ENCODE assay signal across 13 cellular contexts in genomic region chr5:76325326-76325725, GRCh38.
DNase-seq lines count a peak whose midpoint lies in the region; TF ChIP-seq lines count a peak whose summit lies in the region.
"Had no signal": no experiment of that assay in that cellular context is flagged by ENCODE, and none has a peak within 500 bp of the region (broad histone marks: within the 10 kb centered on the region; RNA-seq: fewer than 3 reads in every experiment).

No MANE protein-coding gene starts in this region.

- 36 to 52% methylated on average over 6 to 7 of the region's 7 CpGs for WGBS in transverse colon (ENCODE audit: low coverage in 1 of 2), 2 donors
- 57 to 58% methylated on average over 7 of the region's 7 CpGs for WGBS in thyroid gland, 2 donors

- no peak for TF ChIP-seq CTCF in transverse colon (IDR thresholded peaks at IDR 0.05)
- no peak for TF ChIP-seq CTCF in thyroid gland (IDR thresholded peaks at IDR 0.05)

- no peak for TF ChIP-seq EP300 in transverse colon (IDR thresholded peaks at IDR 0.05; ENCODE audit: low read depth)

- peak overlapping the region; percentile 21 to 51 (median 38) for H3K27ac ChIP-seq in transverse colon
- H3K27ac ChIP-seq in thyroid gland: no peak overlapping the region

- H3K27me3 ChIP-seq in transverse colon: no peaks in the 10 kb centered on the region
- no peaks in the 10 kb centered on the region for H3K27me3 ChIP-seq in thyroid gland

- peak overlapping the region; percentile 79 for H3K27ac Mint-ChIP-seq in activated naive CD4-positive, alpha-beta T cell treated with anti-CD3 and anti-CD28 coated beads, Interleukin-2, amount 50 U/mL, for 24 hours
- H3K27ac Mint-ChIP-seq in activated CD4-positive, alpha-beta memory T cell treated with anti-CD3 and anti-CD28 coated beads for 36 hours: peak overlapping the region; percentile 86
- H3K27ac Mint-ChIP-seq: mesothelial cell of epicardium had no signal

- CTCF ChIA-PET in activated CD4-positive, alpha-beta memory T cell treated with anti-CD3 and anti-CD28 coated beads for 36 hours (lab: Charles Lee): interaction anchor here (1.0 to 1.3 kb wide), 3 partner anchors 217 to 257 kb away, joined by 3 to 5 read pairs (median 4); no protein-coding TSS in a partner anchor

- intact Hi-C loops in activated CD4-positive, alpha-beta memory T cell treated with anti-CD3 and anti-CD28 coated beads for 36 hours (cut with micrococcal nuclease): loop anchor here (5.0 kb wide), 1 partner anchor 147 kb away; no protein-coding TSS in a partner anchor
- intact Hi-C loops in transverse colon (cut with DNase I; ENCODE audit: low total_unique reads): no loop called here
- intact Hi-C loops in thyroid gland (cut with DNase I): no loop called here

- H3K9me3 ChIP-seq in transverse colon (peaks cover 0 to 3% of the 10 kb centered on the region in 2 donors), thyroid gland (no peaks in the 10 kb centered on the region)

- H3K27me3 Mint-ChIP-seq in activated naive CD4-positive, alpha-beta T cell treated with anti-CD3 and anti-CD28 coated beads, Interleukin-2, amount 50 U/mL, for 24 hours: no peaks in the 10 kb centered on the region
- no peaks in the 10 kb centered on the region for H3K27me3 Mint-ChIP-seq in activated CD4-positive, alpha-beta memory T cell treated with anti-CD3 and anti-CD28 coated beads for 36 hours

- no peak for DNase-seq in activated naive CD4-positive, alpha-beta T cell treated with anti-CD3 and anti-CD28 coated beads, Interleukin-2, amount 50 U/mL, for 16 hours
- no peak for DNase-seq in activated CD4-positive, alpha-beta memory T cell treated with anti-CD3 and anti-CD28 coated beads for 36 hours
- DNase-seq in left kidney (ENCODE audit: low read depth, low spot score) (peak; percentile 27), transverse colon (no peak), thyroid gland (no peak), DMS153 (lab: John Stamatoyannopoulos, UW) (no peak), UCSD-AML1 (lab: John Stamatoyannopoulos, UW; ENCODE audit: unreplicated experiment) (no peak)
- DNase-seq: IMR-90, NCI-H1436 treated with DMSO at 0.1 percent for 48 hours, NCI-H510A had no signal

- H3K36me3 ChIP-seq in transverse colon (no peaks in the 10 kb centered on the region), thyroid gland (no peaks in the 10 kb centered on the region)

- no peaks in the 10 kb centered on the region for H3K36me3 Mint-ChIP-seq in activated naive CD4-positive, alpha-beta T cell treated with anti-CD3 and anti-CD28 coated beads, Interleukin-2, amount 50 U/mL, for 24 hours
- no peaks in the 10 kb centered on the region for H3K36me3 Mint-ChIP-seq in activated CD4-positive, alpha-beta memory T cell treated with anti-CD3 and anti-CD28 coated beads for 36 hours
- H3K36me3 Mint-ChIP-seq: mesothelial cell of epicardium had no signal

- no peak for TF ChIP-seq POLR2A in transverse colon (IDR thresholded peaks at IDR 0.05)
- no peak for TF ChIP-seq POLR2A in thyroid gland (IDR thresholded peaks at IDR 0.05)

- peaks cover 7 to 19% (median 16%) of the 10 kb centered on the region in 4 donors for H3K4me1 ChIP-seq in transverse colon
- H3K4me1 ChIP-seq in thyroid gland: peaks cover 12 to 16% of the 10 kb centered on the region in 2 donors

- H3K4me3 Mint-ChIP-seq in activated naive CD4-positive, alpha-beta T cell treated with anti-CD3 and anti-CD28 coated beads, Interleukin-2, amount 50 U/mL, for 24 hours: peak overlapping the region; percentile 64
- peak overlapping the region; percentile 43 for H3K4me3 Mint-ChIP-seq in activated CD4-positive, alpha-beta memory T cell treated with anti-CD3 and anti-CD28 coated beads for 36 hours

- peaks cover 49% of the 10 kb centered on the region for H3K4me1 Mint-ChIP-seq in activated naive CD4-positive, alpha-beta T cell treated with anti-CD3 and anti-CD28 coated beads, Interleukin-2, amount 50 U/mL, for 24 hours
- peaks cover 53% of the 10 kb centered on the region for H3K4me1 Mint-ChIP-seq in activated CD4-positive, alpha-beta memory T cell treated with anti-CD3 and anti-CD28 coated beads for 36 hours (ENCODE audit: low read depth)

- in situ Hi-C loops in transverse colon (cut with MboI; ENCODE audit: low pct_ligation_motif_present in 1 of 4, low pct_unique_long_range_greater_than_20kb in 1 of 4, low sequenced_read_pairs in 3 of 4): no loop called here

- POLR2A ChIA-PET in activated CD4-positive, alpha-beta memory T cell treated with anti-CD3 and anti-CD28 coated beads for 36 hours (lab: Charles Lee): interaction anchor here (0.6 kb wide), 1 partner anchor 26 kb away, joined by 4 read pairs; no protein-coding TSS in a partner anchor

- H3K4me3 ChIP-seq in transverse colon (no peak overlapping the region), thyroid gland (replicated peaks in 1 of 3) (no peak overlapping the region)
- H3K4me3 ChIP-seq: coronary artery had no signal

- no peaks in the 10 kb centered on the region for H3K9me3 Mint-ChIP-seq in activated naive CD4-positive, alpha-beta T cell treated with anti-CD3 and anti-CD28 coated beads, Interleukin-2, amount 50 U/mL, for 24 hours
- H3K9me3 Mint-ChIP-seq in activated CD4-positive, alpha-beta memory T cell treated with anti-CD3 and anti-CD28 coated beads for 36 hours: peaks cover 14% of the 10 kb centered on the region

Comparison
In these comparisons a context has a peak if more than half of its experiments do, and no peak if none do; other contexts are left out.
1. H3K27ac ChIP-seq: peak in transverse colon (4 of 4); none in thyroid gland (0 of 3).